Comparison of ENCODE assay signal across 13 cellular contexts in the genomic region with DNA sequence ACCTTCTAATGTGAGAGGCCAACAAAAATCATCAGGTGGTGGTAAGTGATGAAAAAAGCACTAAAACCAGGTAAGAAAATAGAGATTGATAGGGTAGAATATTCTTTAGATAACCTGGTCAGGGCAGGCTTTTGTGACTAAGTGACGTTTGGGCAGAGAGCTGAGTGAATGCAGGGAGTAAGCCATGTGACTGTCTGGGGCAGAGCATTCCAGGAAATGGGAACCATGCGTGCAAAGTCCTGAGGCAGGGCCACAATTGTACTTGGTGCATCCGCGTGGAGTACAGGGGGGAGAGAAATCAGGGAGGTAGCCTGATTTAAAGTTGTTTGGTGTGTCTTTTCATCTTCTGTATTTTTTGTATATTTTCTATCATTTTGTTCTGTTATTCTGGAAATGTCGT.
"Had no signal": no experiment of that assay in that cellular context is flagged by ENCODE, and none has a peak within 500 bp of the region (broad histone marks: within the 10 kb centered on the region; RNA-seq: fewer than 3 reads in every experiment).

No MANE protein-coding gene starts in this region.

- H3K4me1 ChIP-seq: pancreas had no signal

- H3K27ac Mint-ChIP-seq: activated CD4-positive, alpha-beta memory T cell treated with anti-CD3 and anti-CD28 coated beads, Interleukin-2, amount 10 ng/mL, durations not matched to agents 7 days and 5 days; activated CD8-positive, alpha-beta memory T cell treated with anti-CD3 and anti-CD28 coated beads, Interleukin-2, amount 10 ng/mL, durations not matched to agents 7 days and 5 days; activated naive CD8-positive, alpha-beta T cell treated with anti-CD3 and anti-CD28 coated beads for 36 hours; naive B cell; stimulated activated naive B cell treated with anti-CD40 and anti-IgM and Interleukin-4, amounts not matched to agents 10 μg/mL and 1 μg/mL and 100 μg/mL, for 72 hours had no signal

- H3K4me3 Mint-ChIP-seq: activated CD4-positive, alpha-beta memory T cell treated with anti-CD3 and anti-CD28 coated beads, Interleukin-2, amount 10 ng/mL, durations not matched to agents 7 days and 5 days; activated CD8-positive, alpha-beta memory T cell treated with anti-CD3 and anti-CD28 coated beads, Interleukin-2, amount 10 ng/mL, durations not matched to agents 7 days and 5 days; activated naive CD8-positive, alpha-beta T cell treated with anti-CD3 and anti-CD28 coated beads for 36 hours; naive B cell; stimulated activated naive B cell treated with anti-CD40 and anti-IgM and Interleukin-4, amounts not matched to agents 10 μg/mL and 1 μg/mL and 100 μg/mL, for 72 hours had no signal

- H3K36me3 Mint-ChIP-seq: activated CD8-positive, alpha-beta memory T cell treated with anti-CD3 and anti-CD28 coated beads, Interleukin-2, amount 10 ng/mL, durations not matched to agents 7 days and 5 days; activated naive CD8-positive, alpha-beta T cell treated with anti-CD3 and anti-CD28 coated beads for 36 hours; naive B cell; stimulated activated naive B cell treated with anti-CD40 and anti-IgM and Interleukin-4, amounts not matched to agents 10 μg/mL and 1 μg/mL and 100 μg/mL, for 72 hours had no signal

- H3K36me3 ChIP-seq: pancreas had no signal

- H3K9me3 Mint-ChIP-seq: activated CD4-positive, alpha-beta memory T cell treated with anti-CD3 and anti-CD28 coated beads, Interleukin-2, amount 10 ng/mL, durations not matched to agents 7 days and 5 days; activated naive CD8-positive, alpha-beta T cell treated with anti-CD3 and anti-CD28 coated beads for 36 hours had no signal

- H3K4me1 Mint-ChIP-seq: activated CD8-positive, alpha-beta memory T cell treated with anti-CD3 and anti-CD28 coated beads, Interleukin-2, amount 10 ng/mL, durations not matched to agents 7 days and 5 days had no signal

- H3K27ac ChIP-seq: pancreas had no signal

- DNase-seq: activated CD4-positive, alpha-beta memory T cell treated with anti-CD3 and anti-CD28 coated beads, Interleukin-2, amount 10 ng/mL, durations not matched to agents 7 days and 5 days; activated CD4-positive, alpha-beta T cell treated with anti-CD3 and anti-CD28 coated beads for 48 hours; activated CD4-positive, CD25-positive, alpha-beta regulatory T cell; activated CD8-positive, alpha-beta memory T cell treated with anti-CD3 and anti-CD28 coated beads, Interleukin-2, amount 10 ng/mL, durations not matched to agents 7 days and 5 days; activated naive CD4-positive, alpha-beta T cell; activated naive CD8-positive, alpha-beta T cell treated with anti-CD3 and anti-CD28 coated beads for 36 hours; amniotic stem cell; caudate nucleus; left ventricle myocardium superior; naive B cell; pancreas; stimulated activated naive B cell treated with anti-CD40 and anti-IgM and Interleukin-4, amounts not matched to agents 10 μg/mL and 1 μg/mL and 100 μg/mL, for 72 hours; T1000 had no signal

- ATAC-seq: activated CD8-positive, alpha-beta memory T cell treated with anti-CD3 and anti-CD28 coated beads, Interleukin-2, amount 10 ng/mL, durations not matched to agents 7 days and 5 days; left ventricle myocardium superior; pancreas; stimulated activated naive B cell treated with anti-CD40 and anti-IgM and Interleukin-4, amounts not matched to agents 10 μg/mL and 1 μg/mL and 100 μg/mL, for 72 hours had no signal

- H3K27me3 ChIP-seq: pancreas had no signal

- H3K9me3 ChIP-seq: pancreas had no signal

- H3K4me3 ChIP-seq: pancreas had no signal
